Comparison of ENCODE assay signal across 8 cellular contexts in the genomic region with DNA sequence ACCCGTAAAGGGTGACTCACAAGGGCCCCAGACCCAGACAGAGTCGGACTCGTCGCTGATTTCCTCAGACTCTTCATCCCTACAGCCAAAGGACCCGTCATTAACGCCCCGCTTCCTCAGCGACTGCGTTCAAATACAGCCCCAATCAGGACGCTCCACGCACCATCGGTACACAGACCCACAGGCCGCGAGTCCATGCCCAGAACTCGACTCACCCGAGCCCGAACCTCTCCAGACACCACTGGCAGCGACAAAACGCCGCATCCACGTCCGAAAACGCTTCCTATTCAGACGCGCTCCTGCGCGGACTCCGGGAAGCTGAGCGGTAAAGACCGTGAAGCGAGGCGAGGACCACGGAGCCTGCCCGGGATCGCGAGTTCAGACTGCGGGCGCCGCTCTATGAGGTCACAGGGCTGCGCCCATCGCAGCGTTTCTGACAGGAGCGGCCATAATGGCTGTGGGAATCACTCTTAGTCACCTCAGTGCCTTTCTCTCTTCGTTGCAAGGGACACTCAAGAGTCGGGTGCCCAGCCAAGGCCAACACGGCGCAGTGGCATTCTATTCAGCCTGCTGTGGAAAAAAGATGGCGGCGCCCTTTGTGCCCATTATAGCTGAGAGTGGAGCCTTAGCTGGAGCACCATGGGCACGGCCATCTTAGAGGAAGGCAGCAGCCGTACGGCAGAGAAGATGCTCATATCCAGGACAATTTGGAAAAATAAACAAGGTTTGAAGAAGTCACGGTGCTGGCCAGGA.
A peak's percentile ranks its signal among the peaks of the same experiment; 100 is the strongest.
DNase-seq lines count a peak whose midpoint lies in the region; ATAC-seq and TF ChIP-seq lines count a peak whose summit lies in the region.

A gene (minus strand): TSS at position 353 of the 753 bp plus-strand sequence. CDS start 2,634 bp downstream, outside the sequence.

- no peak for TF ChIP-seq CTCF in coronary artery (IDR thresholded peaks at IDR 0.05)

- peak within 1 kb of the TSS; percentile 79 for H3K4me3 ChIP-seq in coronary artery

- ATAC-seq in GM19043 (IDR thresholded peaks at IDR 0.05; ENCODE audit: low read depth, unreplicated experiment) (peak; percentile 77), HG03354 (IDR thresholded peaks at IDR 0.05; ENCODE audit: poor library complexity, severe bottlenecking, unreplicated experiment) (peak; percentile 89)

- H3K27ac ChIP-seq in coronary artery = peak within 1 kb of the TSS; percentile 88 to 91

- DNase-seq in Ammon's horn (ENCODE audit: low spot score) = peak; percentile 90
- DNase-seq in NCI-H510A (lab: John Stamatoyannopoulos, UW) = peak; percentile 83
- DNase-seq in activated CD4-positive, alpha-beta T cell treated with anti-CD3 and anti-CD28 coated beads, Interleukin-2, amount 50 U/mL, for 1 hour = peak; percentile 84
- DNase-seq in coronary artery (ENCODE audit: low spot score) = peak; percentile 91
- DNase-seq in left kidney (ENCODE audit: low read depth, low spot score) = peak; percentile 97
- peak; percentile 68 to 78 for DNase-seq in stimulated activated CD4-positive, alpha-beta T cell treated with anti-CD3 and anti-CD28 coated beads, Interleukin-1b, Interleukin-23, amount 100 ng/mL, for 4 hours (ENCODE audit: low read depth in 2 of 2)

Comparison
In these comparisons a context has a peak if more than half of its experiments do, and no peak if none do; other contexts are left out.
1. Peak in every context shown above with its lines: DNase-seq, ATAC-seq, H3K4me3 ChIP-seq and H3K27ac ChIP-seq.